In genomic region chr21:38956791-38957571, GRCh38 we compare ENCODE assay signal across 10 cellular contexts.
DNase-seq lines count a peak whose midpoint lies in the region; ATAC-seq, FAIRE-seq and TF ChIP-seq lines count a peak whose summit lies in the region.
"Had no signal": no experiment of that assay in that cellular context is flagged by ENCODE, and none has a peak within 500 bp of the region (broad histone marks: within the 10 kb centered on the region; RNA-seq: fewer than 3 reads in every experiment).

No MANE protein-coding gene starts in this region.

- no peaks in the 10 kb centered on the region for H3K27me3 ChIP-seq in DND-41 (ENCODE audit: insufficient read depth, low read length, poor library complexity)
- H3K27me3 ChIP-seq in K562 (ENCODE audit: control insufficient read depth in 2 of 2, insufficient read depth in 2 of 2, low read length in 2 of 2) = peaks cover 0 to 14% of the 10 kb centered on the region in 2 experiments; a peak in 2 of 5 replicates
- H3K27me3 ChIP-seq in muscle layer of duodenum (ENCODE audit: low read depth, low read length) = no peaks in the 10 kb centered on the region

- TF ChIP-seq POLR2A in K562 (conservative IDR thresholded peaks at IDR 0.05) = no peak

- BruUV-seq in K562 (replicated peaks; lab: Mats Ljungman, UMichigan) = no TSS peak

- DNase-seq in DND-41 (no peak), NCI-H2107 treated with DMSO at 0.1 percent for 48 hours (lab: John Stamatoyannopoulos, UW; ENCODE audit: unreplicated experiment) (peak; percentile 100), K562 (ENCODE audit: extremely low read depth in 1 of 4, low spot score in 3 of 4) (peak in 2 of 4 experiments; percentile 23 to 27), AML-193 (lab: John Stamatoyannopoulos, UW) (no peak)
- DNase-seq in activated naive CD8-positive, alpha-beta T cell treated with anti-CD3 and anti-CD28 coated beads, Interleukin-2, amount 50 U/mL, for 24 hours = no peak
- DNase-seq: activated naive CD4-positive, alpha-beta T cell had no signal

- H3K9me3 Mint-ChIP-seq in stimulated activated memory B cell treated with anti-CD40 and anti-IgM and Interleukin-4, amounts not matched to agents 10 μg/mL and 1 μg/mL and 100 μg/mL, for 72 hours = peaks cover 4% of the 10 kb centered on the region
- H3K9me3 Mint-ChIP-seq in activated naive CD8-positive, alpha-beta T cell treated with anti-CD3 and anti-CD28 coated beads, Interleukin-2, amount 50 U/mL, for 24 hours = peaks cover 4% of the 10 kb centered on the region

- H3K4me3 ChIP-seq in DND-41 (ENCODE audit: low read depth in 1 of 2, low read length in 2 of 2) (no peak overlapping the region), K562 (no peak overlapping the region), muscle layer of duodenum (ENCODE audit: low read depth in 1 of 2, low read length in 2 of 2) (no peak overlapping the region)
- H3K4me3 ChIP-seq: SK-N-MC had no signal

- H3K79me2 ChIP-seq in DND-41 (ENCODE audit: insufficient read depth, low read length) (no peaks in the 10 kb centered on the region), K562 (ENCODE audit: control insufficient read depth, insufficient read depth, low read length) (no peaks in the 10 kb centered on the region)

- TF ChIP-seq CTCF in DND-41 (IDR thresholded peaks at IDR 0.05; ENCODE audit: borderline replicate concordance, extremely low read depth, low read length, poor library complexity, severe bottlenecking) (no peak), K562 (IDR thresholded peaks at IDR 0.05 in 2 of 3, conservative IDR thresholded peaks at IDR 0.05 in 1 of 3; ENCODE audit: insufficient read depth in 2 of 3, low read depth in 1 of 3, low read length in 3 of 3) (no peak)

- H2AFZ ChIP-seq in DND-41 (ENCODE audit: low read depth, low read length) (no peak overlapping the region), K562 (ENCODE audit: low read depth, low read length) (no peak overlapping the region)

- no peak for FAIRE-seq in K562 (lab: Jason Lieb, UNC)

- H3K4me1 Mint-ChIP-seq in stimulated activated memory B cell treated with anti-CD40 and anti-IgM and Interleukin-4, amounts not matched to agents 10 μg/mL and 1 μg/mL and 100 μg/mL, for 72 hours = no peaks in the 10 kb centered on the region
- peaks cover 19% of the 10 kb centered on the region for H3K4me1 Mint-ChIP-seq in activated naive CD8-positive, alpha-beta T cell treated with anti-CD3 and anti-CD28 coated beads, Interleukin-2, amount 50 U/mL, for 24 hours

- H3K9me1 ChIP-seq in K562 (ENCODE audit: control insufficient read depth, insufficient read depth, low read length) = no peaks in the 10 kb centered on the region

- CTCF ChIA-PET in K562 (lab: Yijun Ruan, JAX; ENCODE audit: low intra/inter-chr PET ratio) = no interaction called here

- H4K20me1 ChIP-seq in DND-41 (ENCODE audit: insufficient read depth, low read length) = no peaks in the 10 kb centered on the region
- H4K20me1 ChIP-seq in K562 (replicated peaks; ENCODE audit: control insufficient read depth, insufficient read depth, low read length) = no peaks in the 10 kb centered on the region

- H3K27ac Mint-ChIP-seq in stimulated activated memory B cell treated with anti-CD40 and anti-IgM and Interleukin-4, amounts not matched to agents 10 μg/mL and 1 μg/mL and 100 μg/mL, for 72 hours = no peak overlapping the region
- H3K27ac Mint-ChIP-seq in activated naive CD8-positive, alpha-beta T cell treated with anti-CD3 and anti-CD28 coated beads, Interleukin-2, amount 50 U/mL, for 24 hours = no peak overlapping the region

- intact Hi-C loops in K562 (cut with micrococcal nuclease) = no loop called here

- H3K9me3 ChIP-seq in DND-41 (ENCODE audit: insufficient read depth, low read length, severe bottlenecking) (peaks cover 2% of the 10 kb centered on the region), K562 (replicated peaks; ENCODE audit: control insufficient read depth, insufficient read depth, low read depth, low read length) (no peaks in the 10 kb centered on the region), muscle layer of duodenum (ENCODE audit: control insufficient read depth in 1 of 2, low read length in 2 of 2) (no peaks in the 10 kb centered on the region)

- H3K36me3 ChIP-seq in DND-41 (ENCODE audit: insufficient read depth, low read length) (no peaks in the 10 kb centered on the region), K562 (ENCODE audit: control insufficient read depth, insufficient read depth, low read length) (no peaks in the 10 kb centered on the region), muscle layer of duodenum (ENCODE audit: control insufficient read depth in 1 of 2, insufficient read depth in 2 of 2, low read length in 2 of 2) (no peaks in the 10 kb centered on the region)

- H3K4me1 ChIP-seq in DND-41 (ENCODE audit: insufficient read depth, low read length) (peaks cover 44% of the 10 kb centered on the region), K562 (replicated peaks in 1 of 2; ENCODE audit: control insufficient read depth in 2 of 2, insufficient read depth in 2 of 2, low read length in 2 of 2) (peaks cover 3 to 49% of the 10 kb centered on the region in 2 experiments; a peak in 4 of 5 replicates), muscle layer of duodenum (ENCODE audit: control insufficient read depth in 1 of 2, insufficient read depth in 2 of 2, low read length in 2 of 2) (peaks cover 0 to 19% of the 10 kb centered on the region in 2 donors)

- no peaks in the 10 kb centered on the region for H3K36me3 Mint-ChIP-seq in stimulated activated memory B cell treated with anti-CD40 and anti-IgM and Interleukin-4, amounts not matched to agents 10 μg/mL and 1 μg/mL and 100 μg/mL, for 72 hours
- H3K36me3 Mint-ChIP-seq in activated naive CD8-positive, alpha-beta T cell treated with anti-CD3 and anti-CD28 coated beads, Interleukin-2, amount 50 U/mL, for 24 hours (ENCODE audit: low read depth) = no peaks in the 10 kb centered on the region

- H3K9ac ChIP-seq in DND-41 (ENCODE audit: low read depth, low read length) (no peak overlapping the region), K562 (ENCODE audit: insufficient read depth in 1 of 2, low read depth in 2 of 2, low read length in 2 of 2) (no peak overlapping the region)

- no peak overlapping the region for H3K4me2 ChIP-seq in DND-41 (ENCODE audit: insufficient read depth, low read length)
- H3K4me2 ChIP-seq in K562 (ENCODE audit: insufficient read depth, low read length) = peak overlapping the region; percentile 13; the same call in 1 of the 2 replicates

- POLR2A ChIA-PET in K562 (lab: Yijun Ruan, JAX) = interaction anchor here (0.7 to 3.0 kb wide), 4 partner anchors 8 to 98 kb away, joined by 3 to 9 read pairs (median 4); no protein-coding TSS in a partner anchor

- no peak overlapping the region for H3K4me3 Mint-ChIP-seq in stimulated activated memory B cell treated with anti-CD40 and anti-IgM and Interleukin-4, amounts not matched to agents 10 μg/mL and 1 μg/mL and 100 μg/mL, for 72 hours
- no peak overlapping the region for H3K4me3 Mint-ChIP-seq in activated naive CD8-positive, alpha-beta T cell treated with anti-CD3 and anti-CD28 coated beads, Interleukin-2, amount 50 U/mL, for 24 hours

- WGBS in K562 (ENCODE audit: insufficient coverage, low coverage, missing lambda C conversion rate) = 3% methylated on average over 12 of the region's 12 CpGs

- ATAC-seq in DND-41 (ENCODE audit: insufficient read depth, low read depth) = no peak
- ATAC-seq in K562 = peak; percentile 66
- ATAC-seq in HG02840 (IDR thresholded peaks at IDR 0.05; ENCODE audit: low FRiP score, unreplicated experiment) = no peak
- ATAC-seq in stimulated activated memory B cell treated with anti-CD40 and anti-IgM and Interleukin-4, amounts not matched to agents 10 μg/mL and 1 μg/mL and 100 μg/mL, for 72 hours = no peak
- ATAC-seq in activated naive CD8-positive, alpha-beta T cell treated with anti-CD3 and anti-CD28 coated beads, Interleukin-2, amount 50 U/mL, for 24 hours = no peak

- peaks cover 24% of the 10 kb centered on the region for H3K27me3 Mint-ChIP-seq in stimulated activated memory B cell treated with anti-CD40 and anti-IgM and Interleukin-4, amounts not matched to agents 10 μg/mL and 1 μg/mL and 100 μg/mL, for 72 hours
- H3K27me3 Mint-ChIP-seq in activated naive CD8-positive, alpha-beta T cell treated with anti-CD3 and anti-CD28 coated beads, Interleukin-2, amount 50 U/mL, for 24 hours = peaks cover 13% of the 10 kb centered on the region

- peak; percentile 59 for TF ChIP-seq EP300 in K562 (IDR thresholded peaks at IDR 0.05; ENCODE audit: low read length)

- peak overlapping the region; percentile 88; the same call in 1 of the 2 replicates for H3K27ac ChIP-seq in DND-41 (ENCODE audit: low read length)
- no peak overlapping the region for H3K27ac ChIP-seq in K562 (ENCODE audit: extremely low read depth, low read depth, low read length)
- peak overlapping the region; percentile 46 for H3K27ac ChIP-seq in muscle layer of duodenum (ENCODE audit: low read length)
- H3K27ac ChIP-seq: SK-N-MC had no signal

- in situ Hi-C loops in K562 (cut with MboI) = no loop called here

- TF ChIP-seq RAD21 in K562 (CRISPR knock-in tag; conservative IDR thresholded peaks at IDR 0.05 in 1 of 2, IDR thresholded peaks at IDR 0.05 in 1 of 2) = no peak

TF ChIP-seq in K562, 482 proteins besides CTCF, POLR2A, EP300 and RAD21 (continues in another document):
- TF ChIP-seq ZBTB8A (IDR thresholded peaks at IDR 0.05; ENCODE audit: partially characterized antibody) = no peak
- TF ChIP-seq MEIS2 (IDR thresholded peaks at IDR 0.05; ENCODE audit: partially characterized antibody) = peak; percentile 73
- no peak for TF ChIP-seq PTRF (tag; IDR thresholded peaks at IDR 0.05)
- peak; percentile 72 for TF ChIP-seq CXXC5 (CRISPR knock-in tag; IDR thresholded peaks at IDR 0.05)
- peak; percentile 63 for TF ChIP-seq CBFA2T2 (conservative IDR thresholded peaks at IDR 0.05)
- no peak for TF ChIP-seq ARNT (IDR thresholded peaks at IDR 0.05)
- TF ChIP-seq NUFIP1 (IDR thresholded peaks at IDR 0.05; ENCODE audit: partially characterized antibody) = no peak
- TF ChIP-seq ZNF395 (CRISPR knock-in tag; IDR thresholded peaks at IDR 0.05) = 0 out of 2 replicates have a peak, but pooled peaks have one; percentile 39
- 0 out of 4 replicates have a peak, but pooled peaks of 1 of the 2 experiments have one; percentile 33 for TF ChIP-seq RCOR1 (IDR thresholded peaks at IDR 0.05; ENCODE audit: borderline replicate concordance in 1 of 2, low read depth in 2 of 2, low read length in 2 of 2)
- TF ChIP-seq TAL1 (IDR thresholded peaks at IDR 0.05) = peak; percentile 77
- peak; percentile 79 for TF ChIP-seq TCF3 (CRISPR knock-in tag; IDR thresholded peaks at IDR 0.05)
